Comparison of ENCODE assay signal across 1 cellular context in genomic region chr16:8859913-8860881, GRCh38.
TF ChIP-seq lines count a peak whose summit lies in the region.

No MANE protein-coding gene starts in this region.

TF ChIP-seq in HepG2, 621 proteins besides CTCF, POLR2A, EP300 and RAD21 (continued from another document and continues in another):
- TF ChIP-seq AFF4 (CRISPR knock-in tag; IDR thresholded peaks at IDR 0.05) (peak; percentile 75; the same call in 1 of the 2 replicates), CEBPG (CRISPR knock-in tag; IDR thresholded peaks at IDR 0.05) (peak; percentile 98), ZNF44 (CRISPR knock-in tag; IDR thresholded peaks at IDR 0.05) (no peak), CSRNP1 (CRISPR knock-in tag; IDR thresholded peaks at IDR 0.05) (no peak), TRIM24 (CRISPR knock-in tag; IDR thresholded peaks at IDR 0.05) (no peak), ZNF121 (CRISPR knock-in tag; IDR thresholded peaks at IDR 0.05) (peak; percentile 71), MLX (CRISPR knock-in tag; IDR thresholded peaks at IDR 0.05) (peak; percentile 77; the same call in 1 of the 2 replicates), KLF12 (CRISPR knock-in tag; IDR thresholded peaks at IDR 0.05; ENCODE audit: borderline replicate concordance) (peak; percentile 22; the same call in 1 of the 2 replicates), ZMYM2 (CRISPR knock-in tag; IDR thresholded peaks at IDR 0.05) (no peak), ZNF839 (CRISPR knock-in tag; IDR thresholded peaks at IDR 0.05; ENCODE audit: borderline replicate concordance) (no peak; the same call in 1 of the 2 replicates), ZNF768 (CRISPR knock-in tag; IDR thresholded peaks at IDR 0.05) (no peak; the same call in 1 of the 2 replicates), FOXJ3 (CRISPR knock-in tag; IDR thresholded peaks at IDR 0.05; ENCODE audit: borderline replicate concordance) (peak; percentile 87), ZNF234 (CRISPR knock-in tag; conservative IDR thresholded peaks at IDR 0.05) (no peak), ZBTB49 (CRISPR knock-in tag; IDR thresholded peaks at IDR 0.05; ENCODE audit: borderline replicate concordance) (peak; percentile 85; the same call in 1 of the 2 replicates), NR2C2 (CRISPR knock-in tag; IDR thresholded peaks at IDR 0.05; ENCODE audit: borderline replicate concordance) (peak; percentile 87), ZNF260 (CRISPR knock-in tag; IDR thresholded peaks at IDR 0.05; ENCODE audit: borderline replicate concordance, low read depth) (0 out of 2 replicates have a peak, but pooled peaks have one; percentile 37), NR3C1 (CRISPR knock-in tag; IDR thresholded peaks at IDR 0.05) (no peak), GATAD2A (CRISPR knock-in tag; IDR thresholded peaks at IDR 0.05) (peak; percentile 97), RXRA (CRISPR knock-in tag; IDR thresholded peaks at IDR 0.05) (peak; percentile 91; the same call in 1 of the 2 replicates), HOXA7 (CRISPR knock-in tag; IDR thresholded peaks at IDR 0.05) (no peak), MTF1 (CRISPR knock-in tag; IDR thresholded peaks at IDR 0.05) (no peak), ELF1 (CRISPR knock-in tag; IDR thresholded peaks at IDR 0.05) (0 out of 2 replicates have a peak, but pooled peaks have one; percentile 37), SNRNP70 (IDR thresholded peaks at IDR 0.05; ENCODE audit: low read depth, low read length) (no peak), TERF1 (CRISPR knock-in tag; IDR thresholded peaks at IDR 0.05) (peak; percentile 74; the same call in 1 of the 2 replicates)
- TF ChIP-seq, protein P1, sequence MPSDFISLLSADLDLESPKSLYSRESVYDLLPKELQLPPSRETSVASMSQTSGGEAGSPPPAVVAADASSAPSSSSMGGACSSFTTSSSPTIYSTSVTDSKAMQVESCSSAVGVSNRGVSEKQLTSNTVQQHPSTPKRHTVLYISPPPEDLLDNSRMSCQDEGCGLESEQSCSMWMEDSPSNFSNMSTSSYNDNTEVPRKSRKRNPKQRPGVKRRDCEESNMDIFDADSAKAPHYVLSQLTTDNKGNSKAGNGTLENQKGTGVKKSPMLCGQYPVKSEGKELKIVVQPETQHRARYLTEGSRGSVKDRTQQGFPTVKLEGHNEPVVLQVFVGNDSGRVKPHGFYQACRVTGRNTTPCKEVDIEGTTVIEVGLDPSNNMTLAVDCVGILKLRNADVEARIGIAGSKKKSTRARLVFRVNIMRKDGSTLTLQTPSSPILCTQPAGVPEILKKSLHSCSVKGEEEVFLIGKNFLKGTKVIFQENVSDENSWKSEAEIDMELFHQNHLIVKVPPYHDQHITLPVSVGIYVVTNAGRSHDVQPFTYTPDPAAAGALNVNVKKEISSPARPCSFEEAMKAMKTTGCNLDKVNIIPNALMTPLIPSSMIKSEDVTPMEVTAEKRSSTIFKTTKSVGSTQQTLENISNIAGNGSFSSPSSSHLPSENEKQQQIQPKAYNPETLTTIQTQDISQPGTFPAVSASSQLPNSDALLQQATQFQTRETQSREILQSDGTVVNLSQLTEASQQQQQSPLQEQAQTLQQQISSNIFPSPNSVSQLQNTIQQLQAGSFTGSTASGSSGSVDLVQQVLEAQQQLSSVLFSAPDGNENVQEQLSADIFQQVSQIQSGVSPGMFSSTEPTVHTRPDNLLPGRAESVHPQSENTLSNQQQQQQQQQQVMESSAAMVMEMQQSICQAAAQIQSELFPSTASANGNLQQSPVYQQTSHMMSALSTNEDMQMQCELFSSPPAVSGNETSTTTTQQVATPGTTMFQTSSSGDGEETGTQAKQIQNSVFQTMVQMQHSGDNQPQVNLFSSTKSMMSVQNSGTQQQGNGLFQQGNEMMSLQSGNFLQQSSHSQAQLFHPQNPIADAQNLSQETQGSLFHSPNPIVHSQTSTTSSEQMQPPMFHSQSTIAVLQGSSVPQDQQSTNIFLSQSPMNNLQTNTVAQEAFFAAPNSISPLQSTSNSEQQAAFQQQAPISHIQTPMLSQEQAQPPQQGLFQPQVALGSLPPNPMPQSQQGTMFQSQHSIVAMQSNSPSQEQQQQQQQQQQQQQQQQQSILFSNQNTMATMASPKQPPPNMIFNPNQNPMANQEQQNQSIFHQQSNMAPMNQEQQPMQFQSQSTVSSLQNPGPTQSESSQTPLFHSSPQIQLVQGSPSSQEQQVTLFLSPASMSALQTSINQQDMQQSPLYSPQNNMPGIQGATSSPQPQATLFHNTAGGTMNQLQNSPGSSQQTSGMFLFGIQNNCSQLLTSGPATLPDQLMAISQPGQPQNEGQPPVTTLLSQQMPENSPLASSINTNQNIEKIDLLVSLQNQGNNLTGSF (CRISPR knock-in tag; IDR thresholded peaks at IDR 0.05) = peak; percentile 99
- TF ChIP-seq, protein P2, sequence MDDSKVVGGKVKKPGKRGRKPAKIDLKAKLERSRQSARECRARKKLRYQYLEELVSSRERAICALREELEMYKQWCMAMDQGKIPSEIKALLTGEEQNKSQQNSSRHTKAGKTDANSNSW (CRISPR knock-in tag; IDR thresholded peaks at IDR 0.05; ENCODE audit: borderline replicate concordance) = no peak; the same call in 1 of the 2 replicates
- TF ChIP-seq, protein P3, sequence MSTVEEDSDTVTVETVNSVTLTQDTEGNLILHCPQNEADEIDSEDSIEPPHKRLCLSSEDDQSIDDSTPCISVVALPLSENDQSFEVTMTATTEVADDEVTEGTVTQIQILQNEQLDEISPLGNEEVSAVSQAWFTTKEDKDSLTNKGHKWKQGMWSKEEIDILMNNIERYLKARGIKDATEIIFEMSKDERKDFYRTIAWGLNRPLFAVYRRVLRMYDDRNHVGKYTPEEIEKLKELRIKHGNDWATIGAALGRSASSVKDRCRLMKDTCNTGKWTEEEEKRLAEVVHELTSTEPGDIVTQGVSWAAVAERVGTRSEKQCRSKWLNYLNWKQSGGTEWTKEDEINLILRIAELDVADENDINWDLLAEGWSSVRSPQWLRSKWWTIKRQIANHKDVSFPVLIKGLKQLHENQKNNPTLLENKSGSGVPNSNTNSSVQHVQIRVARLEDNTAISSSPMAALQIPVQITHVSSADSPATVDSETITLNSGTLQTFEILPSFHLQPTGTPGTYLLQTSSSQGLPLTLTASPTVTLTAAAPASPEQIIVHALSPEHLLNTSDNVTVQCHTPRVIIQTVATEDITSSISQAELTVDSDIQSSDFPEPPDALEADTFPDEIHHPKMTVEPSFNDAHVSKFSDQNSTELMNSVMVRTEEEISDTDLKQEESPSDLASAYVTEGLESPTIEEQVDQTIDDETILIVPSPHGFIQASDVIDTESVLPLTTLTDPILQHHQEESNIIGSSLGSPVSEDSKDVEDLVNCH (CRISPR knock-in tag; IDR thresholded peaks at IDR 0.05) = no peak
- TF ChIP-seq, protein P4, sequence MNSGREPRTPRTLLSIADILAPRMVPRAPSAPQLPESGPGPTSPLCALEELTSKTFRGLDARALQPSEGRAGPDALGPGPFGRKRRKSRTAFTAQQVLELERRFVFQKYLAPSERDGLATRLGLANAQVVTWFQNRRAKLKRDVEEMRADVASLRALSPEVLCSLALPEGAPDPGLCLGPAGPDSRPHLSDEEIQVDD (CRISPR knock-in tag; IDR thresholded peaks at IDR 0.05; ENCODE audit: borderline replicate concordance) = no peak
- TF ChIP-seq, protein P5, sequence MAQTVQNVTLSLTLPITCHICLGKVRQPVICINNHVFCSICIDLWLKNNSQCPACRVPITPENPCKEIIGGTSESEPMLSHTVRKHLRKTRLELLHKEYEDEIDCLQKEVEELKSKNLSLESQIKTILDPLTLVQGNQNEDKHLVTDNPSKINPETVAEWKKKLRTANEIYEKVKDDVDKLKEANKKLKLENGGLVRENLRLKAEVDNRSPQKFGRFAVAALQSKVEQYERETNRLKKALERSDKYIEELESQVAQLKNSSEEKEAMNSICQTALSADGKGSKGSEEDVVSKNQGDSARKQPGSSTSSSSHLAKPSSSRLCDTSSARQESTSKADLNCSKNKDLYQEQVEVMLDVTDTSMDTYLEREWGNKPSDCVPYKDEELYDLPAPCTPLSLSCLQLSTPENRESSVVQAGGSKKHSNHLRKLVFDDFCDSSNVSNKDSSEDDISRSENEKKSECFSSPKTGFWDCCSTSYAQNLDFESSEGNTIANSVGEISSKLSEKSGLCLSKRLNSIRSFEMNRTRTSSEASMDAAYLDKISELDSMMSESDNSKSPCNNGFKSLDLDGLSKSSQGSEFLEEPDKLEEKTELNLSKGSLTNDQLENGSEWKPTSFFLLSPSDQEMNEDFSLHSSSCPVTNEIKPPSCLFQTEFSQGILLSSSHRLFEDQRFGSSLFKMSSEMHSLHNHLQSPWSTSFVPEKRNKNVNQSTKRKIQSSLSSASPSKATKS (CRISPR knock-in tag; IDR thresholded peaks at IDR 0.05) = no peak
